19 cellular contexts compared by ENCODE assay signal in the genomic region with DNA sequence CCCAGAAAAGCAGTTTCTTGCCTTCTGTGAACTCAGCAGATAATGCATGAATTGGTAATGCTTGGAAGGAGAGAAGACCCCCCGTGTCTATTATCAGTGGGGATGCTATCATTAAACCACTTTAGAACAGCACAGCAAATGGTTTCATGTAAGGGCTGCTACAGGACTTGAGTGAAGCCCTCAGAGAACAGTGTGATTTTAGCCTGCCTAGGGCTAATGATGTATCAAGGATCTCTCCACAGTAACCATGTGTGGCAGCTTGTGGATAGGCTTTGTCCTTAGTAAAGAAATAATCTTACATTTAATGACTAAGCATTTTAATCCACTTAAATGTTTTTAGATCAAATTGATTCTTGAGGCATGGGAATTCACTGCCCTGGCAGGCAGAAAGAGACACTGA.
A peak's percentile ranks its signal among the peaks of the same experiment; 100 is the strongest.
DNase-seq lines count a peak whose midpoint lies in the region; ATAC-seq, FAIRE-seq and TF ChIP-seq lines count a peak whose summit lies in the region.
"Had no signal": no experiment of that assay in that cellular context is flagged by ENCODE, and none has a peak within 500 bp of the region (broad histone marks: within the 10 kb centered on the region; RNA-seq: fewer than 3 reads in every experiment).

No MANE protein-coding gene starts in this region.

- H3K4me3 Mint-ChIP-seq in Calu3 (ENCODE audit: low read depth, unreplicated experiment) (no peak overlapping the region), Caco-2 (ENCODE audit: unreplicated experiment) (no peak overlapping the region)
- H3K4me3 Mint-ChIP-seq: T-helper 2 cell treated with Interferon-gamma antibody and Interleukin-4, amounts not matched to agents 5 μg/mL and 100 μg/mL, for 36 hours had no signal

- no peak for TF ChIP-seq RAD21 in A549 (conservative IDR thresholded peaks at IDR 0.05 in 1 of 2, IDR thresholded peaks at IDR 0.05 in 1 of 2)
- no peak for TF ChIP-seq RAD21 in SK-N-SH (IDR thresholded peaks at IDR 0.05; ENCODE audit: low read length)

- no peak for FAIRE-seq in A549 (lab: Jason Lieb, UNC)
- FAIRE-seq: D721Med, G401.6 had no signal

- 0% methylated on average over 1 of the region's 1 CpG for WGBS in A549 (ENCODE audit: missing lambda C conversion rate)
- WGBS in SK-N-SH (ENCODE audit: low lambda C conversion rate) = 0% methylated on average over 1 of the region's 1 CpG

- H3K79me2 ChIP-seq in SK-N-SH (ENCODE audit: insufficient read depth) = no peaks in the 10 kb centered on the region

- no peak overlapping the region for H3K27ac Mint-ChIP-seq in Calu3 (ENCODE audit: unreplicated experiment)
- H3K27ac Mint-ChIP-seq in Caco-2 (ENCODE audit: unreplicated experiment) = no peak overlapping the region
- H3K27ac Mint-ChIP-seq: T-helper 2 cell treated with Interferon-gamma antibody and Interleukin-4, amounts not matched to agents 5 μg/mL and 100 μg/mL, for 36 hours had no signal

- H3F3A ChIP-seq in SK-N-SH (replicated peaks; ENCODE audit: insufficient read depth) = no peaks in the 10 kb centered on the region

- TF ChIP-seq EP300 in A549 (IDR thresholded peaks at IDR 0.05) (no peak), SK-N-SH (IDR thresholded peaks at IDR 0.05; ENCODE audit: borderline replicate concordance in 1 of 2, low read depth in 1 of 2, low read length in 1 of 2) (no peak)

- H3K36me3 Mint-ChIP-seq in Calu3 (ENCODE audit: insufficient read depth, unreplicated experiment) = no peaks in the 10 kb centered on the region
- no peaks in the 10 kb centered on the region for H3K36me3 Mint-ChIP-seq in Caco-2 (ENCODE audit: insufficient read depth, unreplicated experiment)

- no peaks in the 10 kb centered on the region for H3K4me1 ChIP-seq in A549
- H3K4me1 ChIP-seq in SK-N-SH (ENCODE audit: control insufficient read depth in 1 of 2, insufficient read depth in 2 of 2, low read depth in 1 of 2, low read length in 1 of 2) = no peaks in the 10 kb centered on the region
- H3K4me1 ChIP-seq in Caco-2 = no peaks in the 10 kb centered on the region
- H3K4me1 ChIP-seq: SJCRH30 had no signal

- H3K9me3 ChIP-seq in A549 (no peaks in the 10 kb centered on the region), SK-N-MC (ENCODE audit: low read depth, low read length) (no peaks in the 10 kb centered on the region), SK-N-SH (no peaks in the 10 kb centered on the region), Caco-2 (no peaks in the 10 kb centered on the region)
- H3K9me3 ChIP-seq: SJCRH30 had no signal

- no peak overlapping the region for H3K9ac ChIP-seq in SK-N-MC (ENCODE audit: insufficient read length)
- no peak overlapping the region for H3K9ac ChIP-seq in SK-N-SH
- H3K9ac ChIP-seq: GM23248 had no signal

- intact Hi-C loops in Calu3 (cut with micrococcal nuclease; ENCODE audit: unreplicated experiment) (no loop called here), Caco-2 (cut with micrococcal nuclease; ENCODE audit: unreplicated experiment) (no loop called here)

- H3K4me2 ChIP-seq in A549 (no peak overlapping the region), SK-N-SH (no peak overlapping the region)

- H3K4me3 ChIP-seq in A549 = no peak overlapping the region
- no peak overlapping the region for H3K4me3 ChIP-seq in SK-N-MC
- no peak overlapping the region for H3K4me3 ChIP-seq in SK-N-SH (ENCODE audit: low read depth in 2 of 2, low read length in 1 of 2)
- H3K4me3 ChIP-seq in Caco-2 (ENCODE audit: low read depth, low read length) = no peak overlapping the region
- H3K4me3 ChIP-seq: GM23248, SJCRH30 had no signal

- DNase-seq in A549 (ENCODE audit: low read depth in 1 of 2, low spot score in 1 of 2) = no peak
- DNase-seq in D341Med (ENCODE audit: low spot score) = peak; percentile 38
- peak; percentile 95 for DNase-seq in NCI-H2227 treated with DMSO at 0.1 percent for 48 hours (lab: John Stamatoyannopoulos, UW)
- peak; percentile 66 for DNase-seq in SK-N-MC (ENCODE audit: low read depth, low spot score)
- no peak for DNase-seq in Calu3
- DNase-seq in omental fat pad (ENCODE audit: low spot score) = no peak
- DNase-seq in SK-N-SH = no peak
- no peak for DNase-seq in Caco-2
- DNase-seq: DND-41, GM23248, NCI-H1694, NCI-H2171, NCI-H526, SJCRH30, SW 1271 had no signal

- H3K9me3 Mint-ChIP-seq in Calu3 (ENCODE audit: low read depth, unreplicated experiment) (no peaks in the 10 kb centered on the region), Caco-2 (ENCODE audit: unreplicated experiment) (no peaks in the 10 kb centered on the region)

- CTCF ChIA-PET in A549 (lab: Yijun Ruan, JAX) (no interaction called here), Calu3 (lab: Charles Lee) (no interaction called here), SK-N-SH (lab: Yijun Ruan, JAX) (no interaction called here), Caco-2 (lab: Charles Lee) (no interaction called here)

- H4K20me1 ChIP-seq in SK-N-SH (ENCODE audit: insufficient read depth) = no peaks in the 10 kb centered on the region

- no peak for ATAC-seq in A549
- no peak for ATAC-seq in omental fat pad (ENCODE audit: low FRiP score)

- H3K27ac ChIP-seq in A549 = no peak overlapping the region
- peak overlapping the region; percentile 63; the same call in 1 of the 2 replicates for H3K27ac ChIP-seq in SK-N-MC
- H3K27ac ChIP-seq in SK-N-SH (ENCODE audit: low read depth in 2 of 2, low read length in 1 of 2) = no peak overlapping the region
- H3K27ac ChIP-seq: GM23248, RWPE1, SJCRH30 had no signal

- H3K36me3 ChIP-seq in SK-N-MC (ENCODE audit: insufficient read depth, low read length) = no peaks in the 10 kb centered on the region
- H3K36me3 ChIP-seq in SK-N-SH (replicated peaks in 1 of 2; ENCODE audit: control insufficient read depth in 1 of 2, insufficient read depth in 2 of 2, low read length in 1 of 2) = no peaks in the 10 kb centered on the region
- no peaks in the 10 kb centered on the region for H3K36me3 ChIP-seq in Caco-2 (ENCODE audit: control insufficient read depth, insufficient read depth, low read length)
- H3K36me3 ChIP-seq: SJCRH30 had no signal

- H2AFZ ChIP-seq in SK-N-SH (ENCODE audit: low read depth) = no peak overlapping the region
- H2AFZ ChIP-seq: GM23248 had no signal

- no peaks in the 10 kb centered on the region for H3K9me2 ChIP-seq in SK-N-SH

- no peaks in the 10 kb centered on the region for H3K27me3 ChIP-seq in SK-N-SH (ENCODE audit: insufficient read depth)
- H3K27me3 ChIP-seq in Caco-2 (replicated peaks; ENCODE audit: control insufficient read depth, insufficient read depth, low read length) = no peaks in the 10 kb centered on the region
- H3K27me3 ChIP-seq: SJCRH30 had no signal

- BruUV-seq in Calu3 (replicated peaks; lab: Mats Ljungman, UMichigan) = no TSS peak
- BruUV-seq in Caco-2 (replicated peaks; lab: Mats Ljungman, UMichigan) = no TSS peak

- TF ChIP-seq POLR2A in A549 (IDR thresholded peaks at IDR 0.05; ENCODE audit: low read length) = no peak

- H3K4me1 Mint-ChIP-seq in Calu3 (ENCODE audit: low read depth, unreplicated experiment) = no peaks in the 10 kb centered on the region
- no peaks in the 10 kb centered on the region for H3K4me1 Mint-ChIP-seq in Caco-2 (ENCODE audit: low read depth, unreplicated experiment)

- TF ChIP-seq CTCF in A549 (IDR thresholded peaks at IDR 0.05) (no peak), Calu3 (IDR thresholded peaks at IDR 0.05; ENCODE audit: unreplicated experiment) (no peak), omental fat pad (IDR thresholded peaks at IDR 0.05) (no peak), SK-N-SH (IDR thresholded peaks at IDR 0.05) (no peak), Caco-2 (IDR thresholded peaks at IDR 0.05; ENCODE audit: insufficient read depth in 1 of 2, low read depth in 1 of 2, low read length in 1 of 2, severe bottlenecking in 1 of 2, unreplicated experiment in 1 of 2) (no peak)

- POLR2A ChIA-PET in A549 (lab: Yijun Ruan, JAX) = no interaction called here
- POLR2A ChIA-PET in SK-N-SH (lab: Yijun Ruan, JAX) = no interaction called here
- POLR2A ChIA-PET in Caco-2 (lab: Charles Lee) = no interaction called here

- no peaks in the 10 kb centered on the region for H3K27me3 Mint-ChIP-seq in Calu3 (ENCODE audit: unreplicated experiment)
- no peaks in the 10 kb centered on the region for H3K27me3 Mint-ChIP-seq in Caco-2 (ENCODE audit: insufficient read depth, unreplicated experiment)

TF ChIP-seq in A549, 52 proteins besides CTCF, POLR2A, EP300 and RAD21:
- TF ChIP-seq MAFK (IDR thresholded peaks at IDR 0.05; ENCODE audit: partially characterized antibody) (peak; percentile 9), HOXB5 (CRISPR knock-in tag; IDR thresholded peaks at IDR 0.05) (no peak)

TF ChIP-seq in SK-N-SH, 30 proteins besides CTCF, POLR2A, EP300 and RAD21:
- TF ChIP-seq, protein P1, sequence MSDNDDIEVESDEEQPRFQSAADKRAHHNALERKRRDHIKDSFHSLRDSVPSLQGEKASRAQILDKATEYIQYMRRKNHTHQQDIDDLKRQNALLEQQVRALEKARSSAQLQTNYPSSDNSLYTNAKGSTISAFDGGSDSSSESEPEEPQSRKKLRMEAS (IDR thresholded peaks at IDR 0.05; ENCODE audit: low read depth) = no peak
- TF ChIP-seq ELF1 (IDR thresholded peaks at IDR 0.05) = no peak
- no peak for TF ChIP-seq GABPA (IDR thresholded peaks at IDR 0.05; ENCODE audit: low read depth)
- no peak for TF ChIP-seq FOXJ3 (CRISPR knock-in tag; IDR thresholded peaks at IDR 0.05)
- no peak for TF ChIP-seq MEF2A (IDR thresholded peaks at IDR 0.05; ENCODE audit: borderline replicate concordance, low read depth)
- TF ChIP-seq NFIC (IDR thresholded peaks at IDR 0.05; ENCODE audit: borderline replicate concordance) = no peak
- TF ChIP-seq GATA2 (CRISPR knock-in tag; IDR thresholded peaks at IDR 0.05) = no peak
- no peak for TF ChIP-seq FOXM1 (IDR thresholded peaks at IDR 0.05; ENCODE audit: low read depth)
- TF ChIP-seq CHD2 (IDR thresholded peaks at IDR 0.05; ENCODE audit: low read length, partially characterized antibody) = no peak
- TF ChIP-seq TEAD4 (IDR thresholded peaks at IDR 0.05; ENCODE audit: borderline replicate concordance, insufficient read depth) = no peak
- TF ChIP-seq YY1 (IDR thresholded peaks at IDR 0.05; ENCODE audit: low read depth) = no peak
- TF ChIP-seq POLR2AphosphoS5 (IDR thresholded peaks at IDR 0.05; ENCODE audit: low read depth, low read length) = no peak

Comparison
In these comparisons a context has a peak if more than half of its experiments do, and no peak if none do; other contexts are left out.
1. DNase-seq: peak in D341Med (single experiment), NCI-H2227 treated with DMSO at 0.1 percent for 48 hours (single experiment) and SK-N-MC (single experiment); none in A549 (0 of 2), Calu3 (single experiment), omental fat pad (single experiment), SK-N-SH (single experiment) and Caco-2 (0 of 2).